1 cellular context compared by ENCODE assay signal in genomic region chr3:47380026-47380600, GRCh38.
A peak's percentile ranks its signal among the peaks of the same experiment; 100 is the strongest.
TF ChIP-seq lines count a peak whose summit lies in the region.

No MANE protein-coding gene starts in this region.

TF ChIP-seq in HepG2, 621 proteins besides CTCF, POLR2A, EP300 and RAD21 (continued from another document and continues in another):
- TF ChIP-seq ZXDC (CRISPR knock-in tag; IDR thresholded peaks at IDR 0.05) (peak; percentile 46; the same call in 1 of the 2 replicates), BCLAF1 (IDR thresholded peaks at IDR 0.05) (no peak), CREBL2 (CRISPR knock-in tag; IDR thresholded peaks at IDR 0.05; ENCODE audit: borderline replicate concordance) (no peak), REL (CRISPR knock-in tag; conservative IDR thresholded peaks at IDR 0.05) (no peak), ZNF484 (CRISPR knock-in tag; IDR thresholded peaks at IDR 0.05; ENCODE audit: borderline replicate concordance, low read depth) (no peak), ZNF609 (CRISPR knock-in tag; IDR thresholded peaks at IDR 0.05; ENCODE audit: borderline replicate concordance) (no peak; the same call in 1 of the 2 replicates), GZF1 (CRISPR knock-in tag; IDR thresholded peaks at IDR 0.05) (no peak), TEF (CRISPR knock-in tag; IDR thresholded peaks at IDR 0.05) (0 out of 2 replicates have a peak, but pooled peaks have one; percentile 36), TRIM24 (CRISPR knock-in tag; IDR thresholded peaks at IDR 0.05) (no peak), ZMAT5 (CRISPR knock-in tag; IDR thresholded peaks at IDR 0.05; ENCODE audit: borderline replicate concordance, low read depth) (no peak), ZNF337 (CRISPR knock-in tag; IDR thresholded peaks at IDR 0.05; ENCODE audit: borderline replicate concordance, low read depth) (no peak), NFKB2 (CRISPR knock-in tag; IDR thresholded peaks at IDR 0.05; ENCODE audit: borderline replicate concordance) (0 out of 2 replicates have a peak, but pooled peaks have one; percentile 51), ZNF761 (CRISPR knock-in tag; conservative IDR thresholded peaks at IDR 0.05) (no peak), SIN3B (IDR thresholded peaks at IDR 0.05; ENCODE audit: low read length) (no peak), ZNF256 (CRISPR knock-in tag; conservative IDR thresholded peaks at IDR 0.05) (0 out of 2 replicates have a peak, but pooled peaks have one; percentile 62), ATF4 (CRISPR knock-in tag; IDR thresholded peaks at IDR 0.05) (no peak), MTF1 (CRISPR knock-in tag; IDR thresholded peaks at IDR 0.05) (no peak), HDAC6 (IDR thresholded peaks at IDR 0.05; ENCODE audit: low read depth, low read length) (no peak), MEF2D (CRISPR knock-in tag; IDR thresholded peaks at IDR 0.05) (no peak), FOXC1 (CRISPR knock-in tag; IDR thresholded peaks at IDR 0.05; ENCODE audit: borderline replicate concordance) (no peak), DNMT3B (CRISPR knock-in tag; conservative IDR thresholded peaks at IDR 0.05) (no peak), ZNF678 (CRISPR knock-in tag; IDR thresholded peaks at IDR 0.05) (no peak), MBD4 (IDR thresholded peaks at IDR 0.05; ENCODE audit: borderline replicate concordance, low read length) (no peak), NRL (CRISPR knock-in tag; IDR thresholded peaks at IDR 0.05; ENCODE audit: borderline replicate concordance) (peak; percentile 19), ZBTB37 (CRISPR knock-in tag; IDR thresholded peaks at IDR 0.05) (no peak; the same call in 1 of the 2 replicates), MAX (IDR thresholded peaks at IDR 0.05) (no peak), ZNF672 (CRISPR knock-in tag; IDR thresholded peaks at IDR 0.05) (no peak), ZNF557 (CRISPR knock-in tag; IDR thresholded peaks at IDR 0.05) (no peak), ZHX1 (CRISPR knock-in tag; IDR thresholded peaks at IDR 0.05; ENCODE audit: low read depth) (no peak), CSRNP1 (CRISPR knock-in tag; IDR thresholded peaks at IDR 0.05) (no peak), ZNF605 (CRISPR knock-in tag; IDR thresholded peaks at IDR 0.05) (no peak), MAFF (IDR thresholded peaks at IDR 0.05; ENCODE audit: low read depth, low read length) (no peak), ZNF704 (CRISPR knock-in tag; IDR thresholded peaks at IDR 0.05; ENCODE audit: borderline replicate concordance) (no peak; the same call in none of the 2 replicates), ZNF205 (CRISPR knock-in tag; IDR thresholded peaks at IDR 0.05) (no peak), E2F2 (CRISPR knock-in tag; IDR thresholded peaks at IDR 0.05; ENCODE audit: borderline replicate concordance) (no peak), ZNF546 (CRISPR knock-in tag; conservative IDR thresholded peaks at IDR 0.05) (peak; percentile 5; the same call in 1 of the 2 replicates), ZNF136 (CRISPR knock-in tag; IDR thresholded peaks at IDR 0.05; ENCODE audit: low read depth) (no peak)
